ENCODE assay signal across 7 cellular contexts in the genomic region with DNA sequence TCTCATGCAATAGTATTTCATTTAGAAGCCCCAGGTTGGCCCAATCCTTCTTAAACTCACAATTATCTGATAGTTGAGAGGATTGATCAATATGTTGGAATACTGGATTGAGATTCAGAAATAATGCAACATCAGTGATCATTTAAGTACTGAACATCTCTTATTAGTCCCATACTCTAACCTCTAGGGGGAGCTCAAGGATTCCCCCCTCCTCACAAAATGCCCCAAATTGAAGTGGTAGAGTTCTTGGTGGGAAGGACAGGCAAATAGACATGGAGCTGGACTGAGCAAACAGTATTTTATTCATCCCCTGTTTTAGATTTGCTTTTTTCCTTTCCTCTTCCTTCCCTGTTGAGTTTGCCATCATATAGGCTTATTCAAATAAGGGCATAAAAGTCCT.
A peak's percentile ranks its signal among the peaks of the same experiment; 100 is the strongest.
DNase-seq lines count a peak whose midpoint lies in the region; ATAC-seq and TF ChIP-seq lines count a peak whose summit lies in the region.

No MANE protein-coding gene starts in this region.

- ATAC-seq in HG03354 (IDR thresholded peaks at IDR 0.05; ENCODE audit: poor library complexity, severe bottlenecking, unreplicated experiment) (no peak), GM21529 (IDR thresholded peaks at IDR 0.05; ENCODE audit: unreplicated experiment) (no peak), GM18502 (IDR thresholded peaks at IDR 0.05; ENCODE audit: poor library complexity, unreplicated experiment) (no peak)

- H3K9me3 ChIP-seq in WERI-Rb-1 (ENCODE audit: severe bottlenecking): peaks cover 5% of the 10 kb centered on the region

- no peak overlapping the region for H3K4me3 ChIP-seq in WERI-Rb-1 (ENCODE audit: low read depth, low read length)

- peak; percentile 77 for TF ChIP-seq RAD21 in Ishikawa (IDR thresholded peaks at IDR 0.05; ENCODE audit: low read depth)

- no peak for TF ChIP-seq EP300 in Ishikawa (IDR thresholded peaks at IDR 0.05; ENCODE audit: borderline replicate concordance)

- H3K27me3 ChIP-seq in WERI-Rb-1 (ENCODE audit: insufficient read depth, low read depth, severe bottlenecking): no peaks in the 10 kb centered on the region

- TF ChIP-seq CTCF in WERI-Rb-1 (IDR thresholded peaks at IDR 0.05; ENCODE audit: low read depth, low read length): peak; percentile 41; the same call in 1 of the 2 replicates

- no peak overlapping the region for H3K27ac ChIP-seq in WERI-Rb-1

- H3K36me3 ChIP-seq in WERI-Rb-1: no peaks in the 10 kb centered on the region

- DNase-seq in EL (peak; percentile 39), WERI-Rb-1 (no peak), lung microvascular endothelial cell (ENCODE audit: low read depth in 2 of 2) (peak; percentile 41 to 61)

TF ChIP-seq in Ishikawa, 13 proteins besides CTCF, POLR2A, EP300 and RAD21:
- TF ChIP-seq EGR1 (IDR thresholded peaks at IDR 0.05): no peak
- TF ChIP-seq TAF1 (IDR thresholded peaks at IDR 0.05; ENCODE audit: low read depth): no peak
- TF ChIP-seq, protein P1, sequence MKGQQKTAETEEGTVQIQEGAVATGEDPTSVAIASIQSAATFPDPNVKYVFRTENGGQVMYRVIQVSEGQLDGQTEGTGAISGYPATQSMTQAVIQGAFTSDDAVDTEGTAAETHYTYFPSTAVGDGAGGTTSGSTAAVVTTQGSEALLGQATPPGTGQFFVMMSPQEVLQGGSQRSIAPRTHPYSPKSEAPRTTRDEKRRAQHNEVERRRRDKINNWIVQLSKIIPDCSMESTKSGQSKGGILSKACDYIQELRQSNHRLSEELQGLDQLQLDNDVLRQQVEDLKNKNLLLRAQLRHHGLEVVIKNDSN (IDR thresholded peaks at IDR 0.05): no peak
- TF ChIP-seq FOXM1 (IDR thresholded peaks at IDR 0.05; ENCODE audit: borderline replicate concordance, low read depth): no peak
- TF ChIP-seq CREB1 (IDR thresholded peaks at IDR 0.05; ENCODE audit: low read depth): no peak
- no peak for TF ChIP-seq TCF12 (IDR thresholded peaks at IDR 0.05; ENCODE audit: low read depth)
